18 cellular contexts compared by ENCODE assay signal in the genomic region with DNA sequence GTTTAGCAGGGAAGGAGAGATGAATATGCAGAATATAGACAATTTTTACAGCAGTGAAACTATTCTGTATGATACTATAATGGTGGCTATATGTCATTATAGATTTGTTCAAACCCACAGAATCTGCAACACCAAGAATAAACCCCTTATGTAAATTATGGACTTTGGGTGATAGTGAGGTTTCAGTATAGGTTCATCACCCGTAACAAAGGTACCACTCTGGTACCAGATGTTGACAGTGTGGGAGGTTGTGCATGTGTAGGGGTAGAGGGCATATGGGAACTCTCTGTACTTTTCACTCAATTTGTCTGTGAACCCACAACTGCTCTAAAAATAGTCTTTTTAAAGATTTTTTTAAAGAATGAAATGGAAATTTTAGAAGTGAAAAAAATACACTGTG.
DNase-seq lines count a peak whose midpoint lies in the region; ATAC-seq and FAIRE-seq lines count a peak whose summit lies in the region.
"Had no signal": no experiment of that assay in that cellular context is flagged by ENCODE, and none has a peak within 500 bp of the region (broad histone marks: within the 10 kb centered on the region; RNA-seq: fewer than 3 reads in every experiment).

No MANE protein-coding gene starts in this region.

- DNase-seq in germinal center (ENCODE audit: low spot score) (peak; percentile 45), NCI-H2196 treated with DMSO at 0.1 percent for 48 hours (lab: John Stamatoyannopoulos, UW; ENCODE audit: unreplicated experiment) (no peak), GM19238 (ENCODE audit: insufficient read length, low spot score) (no peak), HTR-8/SVneo (ENCODE audit: insufficient read length, low spot score) (no peak)
- DNase-seq: Caco-2; CD4-positive, CD25-positive, alpha-beta regulatory T cell; EL; GOT3; NCI-H1417 treated with DMSO at 0.1 percent for 48 hours; NCI-H2029 treated with DMSO at 0.1 percent for 48 hours; NCI-H2171 treated with DMSO at 0.1 percent for 48 hours; NCI-H748 treated with DMSO at 0.1 percent for 48 hours had no signal

- FAIRE-seq in HTR-8/SVneo (lab: Jason Lieb, UNC): no peak
- FAIRE-seq: GM18507, K562 had no signal

- ATAC-seq in GM18502 (IDR thresholded peaks at IDR 0.05; ENCODE audit: poor library complexity, unreplicated experiment) (peak; percentile 54), GM19463 (IDR thresholded peaks at IDR 0.05; ENCODE audit: unreplicated experiment) (peak; percentile 44), HG03280 (IDR thresholded peaks at IDR 0.05; ENCODE audit: unreplicated experiment) (peak; percentile 61), GM19324 (IDR thresholded peaks at IDR 0.05; ENCODE audit: low FRiP score, unreplicated experiment) (no peak)
- ATAC-seq: K562 had no signal
